Comparison of ENCODE assay signal across 9 cellular contexts in the genomic region with DNA sequence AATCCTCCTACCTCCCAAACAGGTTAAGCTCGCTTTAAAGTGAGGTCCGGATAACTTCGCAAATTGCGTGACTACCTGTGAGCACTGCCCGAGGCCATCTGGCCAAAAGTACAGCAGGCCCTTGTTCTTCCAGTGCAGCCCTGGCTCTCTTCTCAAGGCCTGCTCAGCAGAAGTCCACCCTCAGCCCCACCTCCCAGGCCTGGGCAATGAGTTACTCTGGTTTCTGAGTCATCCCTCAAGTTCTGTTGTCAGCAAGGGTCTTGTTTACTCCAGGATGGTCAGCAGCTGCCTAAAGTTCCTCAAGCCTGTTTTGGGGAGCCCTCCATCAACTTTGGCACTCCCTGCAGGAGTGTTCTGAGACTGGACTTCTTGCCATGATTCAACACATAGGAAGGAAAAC.
DNase-seq lines count a peak whose midpoint lies in the region; ATAC-seq and TF ChIP-seq lines count a peak whose summit lies in the region.
"Had no signal": no experiment of that assay in that cellular context is flagged by ENCODE, and none has a peak within 500 bp of the region (broad histone marks: within the 10 kb centered on the region; RNA-seq: fewer than 3 reads in every experiment).

No MANE protein-coding gene starts in this region.

- H3K36me3 ChIP-seq in duodenal mucosa (ENCODE audit: control insufficient read depth in 1 of 2, insufficient read depth in 2 of 2, low read length in 2 of 2) (peaks cover 8 to 26% of the 10 kb centered on the region in 2 donors), lower lobe of right lung (peaks cover 78% of the 10 kb centered on the region), uterus (no peaks in the 10 kb centered on the region)

- intact Hi-C loops in lower lobe of right lung (cut with DNase I) = no loop called here
- intact Hi-C loops in uterus (cut with DNase I; ENCODE audit: low total_unique reads) = no loop called here

- in situ Hi-C loops in G401 (cut with HindIII; ENCODE audit: low sequenced_read_pairs) = no loop called here

- H3K4me3 ChIP-seq in duodenal mucosa (ENCODE audit: low read depth in 1 of 2, low read length in 2 of 2) = peak overlapping the region; percentile 4 to 23
- H3K4me3 ChIP-seq in lower lobe of right lung = no peak overlapping the region
- no peak overlapping the region for H3K4me3 ChIP-seq in uterus

- H3K9ac ChIP-seq in duodenal mucosa (ENCODE audit: low read depth in 1 of 2, low read length in 2 of 2) = peak overlapping the region; percentile 26 to 35

- no peaks in the 10 kb centered on the region for H3K27me3 ChIP-seq in duodenal mucosa (ENCODE audit: control insufficient read depth in 1 of 2, insufficient read depth in 2 of 2, low read length in 2 of 2)
- H3K27me3 ChIP-seq in lower lobe of right lung (ENCODE audit: low read depth) = no peaks in the 10 kb centered on the region
- H3K27me3 ChIP-seq in uterus = no peaks in the 10 kb centered on the region

- TF ChIP-seq CTCF in lower lobe of right lung (IDR thresholded peaks at IDR 0.05) = no peak
- TF ChIP-seq CTCF in uterus (IDR thresholded peaks at IDR 0.05) = no peak

- H3K27ac ChIP-seq in duodenal mucosa (ENCODE audit: low read depth, low read length) (peak overlapping the region; percentile 34), lower lobe of right lung (peak overlapping the region; percentile 28), uterus (peak overlapping the region; percentile 35 to 76)

- peak; percentile 53 for ATAC-seq in lower lobe of right lung
- ATAC-seq: naive thymus-derived CD4-positive, alpha-beta T cell had no signal

- H3K4me1 ChIP-seq in duodenal mucosa (ENCODE audit: control insufficient read depth in 1 of 2, insufficient read depth in 2 of 2, low read length in 2 of 2) (peaks cover 22 to 42% of the 10 kb centered on the region in 2 donors), lower lobe of right lung (peaks cover 16% of the 10 kb centered on the region), uterus (no peaks in the 10 kb centered on the region)

- DNase-seq in M059J (ENCODE audit: low read depth) (peak; percentile 84), lower lobe of right lung (peak; percentile 54), uterus (peak in 1 of 2 donors; percentile 76), G401 (ENCODE audit: low spot score) (no peak), NCI-H526 (lab: John Stamatoyannopoulos, UW) (no peak), T-helper 2 cell (no peak)
- DNase-seq: naive thymus-derived CD4-positive, alpha-beta T cell; NCI-H187 treated with DMSO at 0.1 percent for 48 hours had no signal

- no peak for TF ChIP-seq POLR2A in uterus (IDR thresholded peaks at IDR 0.05)

- H3K9me3 ChIP-seq in duodenal mucosa (ENCODE audit: control insufficient read depth in 1 of 2, low read length in 2 of 2) (no peaks in the 10 kb centered on the region), lower lobe of right lung (no peaks in the 10 kb centered on the region), uterus (no peaks in the 10 kb centered on the region)

Comparison
In these comparisons a context has a peak if more than half of its experiments do, and no peak if none do; other contexts are left out.
1. DNase-seq: peak in M059J (single experiment) and lower lobe of right lung (single experiment); none in G401 (single experiment), NCI-H526 (0 of 2) and T-helper 2 cell (0 of 5).
2. H3K4me3 ChIP-seq: peak in duodenal mucosa (2 of 2); none in lower lobe of right lung (single experiment) and uterus (0 of 2).
3. Peak in every context shown above with its lines, with median percentiles within 50 percentile points of each other: H3K27ac ChIP-seq.